In genomic region chr9:22645893-22646292, GRCh38 we compare ENCODE assay signal across 18 cellular contexts.
DNase-seq lines count a peak whose midpoint lies in the region; ATAC-seq and TF ChIP-seq lines count a peak whose summit lies in the region.
"Had no signal": no experiment of that assay in that cellular context is flagged by ENCODE, and none has a peak within 500 bp of the region (broad histone marks: within the 10 kb centered on the region; RNA-seq: fewer than 3 reads in every experiment).

No MANE protein-coding gene starts in this region.

- DNase-seq in Ammon's horn (ENCODE audit: low spot score), result peak; percentile 45
- DNase-seq in NCI-H226, result peak; percentile 46
- DNase-seq in epithelial cell of prostate (ENCODE audit: low read depth, low spot score), result peak; percentile 12
- DNase-seq in skeletal muscle cell (ENCODE audit: low read depth), result peak; percentile 53
- no peak for DNase-seq in transverse colon
- no peak for DNase-seq in stimulated activated CD4-positive, alpha-beta T cell treated with anti-CD3 and anti-CD28 coated beads, Interleukin-4, amount 100 ng/mL, for 24 hours
- no peak for DNase-seq in NCI-H345 (lab: John Stamatoyannopoulos, UW)
- DNase-seq: activated B cell treated with CpG ODN at 0.5 μM for 24 hours; activated T-cell treated with anti-CD3 and anti-CD28 coated beads, Interleukin-2, amount 50 U/mL, for 72 hours; CD8-positive, alpha-beta T cell; cortex of kidney; left colon; midbrain; NCI-H1930 had no signal

- intact Hi-C loops in transverse colon (cut with DNase I; ENCODE audit: low total_unique reads), result no loop called here

- no peaks in the 10 kb centered on the region for H3K36me3 ChIP-seq in transverse colon
- H3K36me3 ChIP-seq: HAP-1, vagina had no signal

- in situ Hi-C loops in transverse colon (cut with MboI; ENCODE audit: low pct_ligation_motif_present in 1 of 4, low pct_unique_long_range_greater_than_20kb in 1 of 4, low sequenced_read_pairs in 3 of 4), result no loop called here

- no peak for ATAC-seq in GM18867 (IDR thresholded peaks at IDR 0.05; ENCODE audit: unreplicated experiment)
- ATAC-seq: activated T-cell treated with anti-CD3 and anti-CD28 coated beads, Interleukin-2, amount 50 U/mL, for 72 hours; CD8-positive, alpha-beta T cell; left colon had no signal

- no peaks in the 10 kb centered on the region for H3K27me3 ChIP-seq in transverse colon
- H3K27me3 ChIP-seq: vagina had no signal

- TF ChIP-seq POLR2A in transverse colon (IDR thresholded peaks at IDR 0.05), result no peak

- TF ChIP-seq CTCF in transverse colon (IDR thresholded peaks at IDR 0.05), result no peak

- H3K27ac ChIP-seq in epithelial cell of prostate (no peak overlapping the region), transverse colon (no peak overlapping the region)
- H3K27ac ChIP-seq: vagina had no signal

- no peak overlapping the region for H3K4me3 ChIP-seq in skeletal muscle cell (ENCODE audit: low read depth, low read length)
- no peak overlapping the region for H3K4me3 ChIP-seq in transverse colon
- H3K4me3 ChIP-seq: HAP-1, smooth muscle cell, vagina had no signal

- H3K4me1 ChIP-seq in transverse colon, result no peaks in the 10 kb centered on the region
- H3K4me1 ChIP-seq: HAP-1, vagina had no signal

- TF ChIP-seq EP300 in transverse colon (IDR thresholded peaks at IDR 0.05; ENCODE audit: low read depth), result no peak

- no peaks in the 10 kb centered on the region for H3K9me3 ChIP-seq in transverse colon
- H3K9me3 ChIP-seq: HAP-1, vagina had no signal

- WGBS in transverse colon (ENCODE audit: low coverage in 1 of 2), 2 donors, result 63 to 75% methylated on average over 2 of the region's 2 CpGs

Comparison
In these comparisons a context has a peak if more than half of its experiments do, and no peak if none do; other contexts are left out.
1. DNase-seq: peak in Ammon's horn (single experiment), NCI-H226 (single experiment), epithelial cell of prostate (single experiment) and skeletal muscle cell (single experiment); none in transverse colon (single experiment), stimulated activated CD4-positive, alpha-beta T cell treated with anti-CD3 and anti-CD28 coated beads, Interleukin-4, amount 100 ng/mL, for 24 hours (single experiment) and NCI-H345 (single experiment).